ENCODE assay signal across 8 cellular contexts in the genomic region with DNA sequence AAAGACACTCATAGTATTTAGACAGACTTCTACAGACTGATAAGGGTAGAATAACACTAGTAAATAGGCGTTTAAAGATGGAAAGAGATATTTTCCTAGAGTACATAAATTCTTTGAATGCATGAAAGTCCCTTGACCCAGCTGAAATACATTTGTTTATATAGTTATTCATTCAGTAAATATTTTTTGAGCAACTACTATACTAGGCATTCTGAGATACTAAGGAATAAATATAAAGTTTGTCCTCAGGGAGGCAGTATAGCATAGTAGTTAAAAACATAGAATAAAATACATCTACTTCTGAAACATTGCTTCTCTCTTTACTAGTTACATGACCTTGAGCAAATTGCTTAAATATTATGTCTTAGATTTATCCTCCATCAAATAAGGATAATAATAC. TPM values are rescaled to one million over a fixed set of nuclear protein-coding genes. Genes with fewer than 3 reads are reported as not detected.
DNase-seq lines count a peak whose midpoint lies in the region; ATAC-seq and TF ChIP-seq lines count a peak whose summit lies in the region.

No MANE protein-coding gene starts in this region.

- 29 to 71% methylated on average over 1 of the region's 1 CpG for WGBS in transverse colon (ENCODE audit: low coverage in 1 of 2), 2 donors

- in situ Hi-C loops in transverse colon (cut with MboI; ENCODE audit: low pct_ligation_motif_present in 1 of 4, low pct_unique_long_range_greater_than_20kb in 1 of 4, low sequenced_read_pairs in 3 of 4), result no loop called here

- H3K4me3 Mint-ChIP-seq in activated CD8-positive, alpha-beta T cell treated with anti-CD3 and anti-CD28 coated beads for 36 hours, result no peak overlapping the region
- no peak overlapping the region for H3K4me3 Mint-ChIP-seq in activated CD8-positive, alpha-beta T cell treated with anti-CD3 and anti-CD28 coated beads, Interleukin-2, amount 10 ng/mL, durations not matched to agents 7 days and 5 days

- H3K27ac Mint-ChIP-seq in activated CD8-positive, alpha-beta T cell treated with anti-CD3 and anti-CD28 coated beads for 36 hours, result no peak overlapping the region
- no peak overlapping the region for H3K27ac Mint-ChIP-seq in activated CD8-positive, alpha-beta T cell treated with anti-CD3 and anti-CD28 coated beads, Interleukin-2, amount 10 ng/mL, durations not matched to agents 7 days and 5 days

- intact Hi-C loops in activated CD8-positive, alpha-beta T cell treated with anti-CD3 and anti-CD28 coated beads for 36 hours (cut with micrococcal nuclease), result loop anchor here (10.0 kb wide), 1 partner anchor 201 kb away; no protein-coding TSS in a partner anchor
- intact Hi-C loops in transverse colon (cut with DNase I; ENCODE audit: low total_unique reads), result no loop called here

- no peak overlapping the region for H3K4me3 ChIP-seq in transverse colon

- H3K4me1 ChIP-seq in transverse colon, result no peaks in the 10 kb centered on the region

- POLR2A ChIA-PET in activated CD8-positive, alpha-beta T cell treated with anti-CD3 and anti-CD28 coated beads for 36 hours (lab: Charles Lee), result no interaction called here
- POLR2A ChIA-PET in activated CD8-positive, alpha-beta T cell treated with anti-CD3 and anti-CD28 coated beads, Interleukin-2, amount 10 ng/mL, durations not matched to agents 7 days and 5 days (lab: Charles Lee), result no interaction called here

- no peaks in the 10 kb centered on the region for H3K36me3 Mint-ChIP-seq in activated CD8-positive, alpha-beta T cell treated with anti-CD3 and anti-CD28 coated beads for 36 hours (ENCODE audit: low read depth)
- H3K36me3 Mint-ChIP-seq in activated CD8-positive, alpha-beta T cell treated with anti-CD3 and anti-CD28 coated beads, Interleukin-2, amount 10 ng/mL, durations not matched to agents 7 days and 5 days (ENCODE audit: low read depth), result no peaks in the 10 kb centered on the region

- no peaks in the 10 kb centered on the region for H3K4me1 Mint-ChIP-seq in activated CD8-positive, alpha-beta T cell treated with anti-CD3 and anti-CD28 coated beads for 36 hours (ENCODE audit: low read depth)
- H3K4me1 Mint-ChIP-seq in activated CD8-positive, alpha-beta T cell treated with anti-CD3 and anti-CD28 coated beads, Interleukin-2, amount 10 ng/mL, durations not matched to agents 7 days and 5 days (ENCODE audit: low read depth), result no peaks in the 10 kb centered on the region

- peak; percentile 39 for TF ChIP-seq CTCF in activated CD8-positive, alpha-beta T cell treated with anti-CD3 and anti-CD28 coated beads for 36 hours (IDR thresholded peaks at IDR 0.05)
- TF ChIP-seq CTCF in transverse colon (IDR thresholded peaks at IDR 0.05), result peak in 3 of 5 experiments; percentile 24 to 38 (median 25)

- H3K9me3 ChIP-seq in transverse colon, result no peaks in the 10 kb centered on the region

- H3K27me3 ChIP-seq in transverse colon, result no peaks in the 10 kb centered on the region

- no peaks in the 10 kb centered on the region for H3K36me3 ChIP-seq in transverse colon

- DNase-seq in activated CD8-positive, alpha-beta T cell treated with anti-CD3 and anti-CD28 coated beads for 36 hours, result no peak
- no peak for DNase-seq in activated CD8-positive, alpha-beta T cell treated with anti-CD3 and anti-CD28 coated beads, Interleukin-2, amount 10 ng/mL, durations not matched to agents 7 days and 5 days
- DNase-seq in NCI-H1694 (lab: John Stamatoyannopoulos, UW) (peak; percentile 0), erythroblast (lab: John Stamatoyannopoulos, UW) (peak; percentile 29 to 47), transverse colon (no peak), NCI-H345 treated with DMSO at 0.1 percent for 48 hours (lab: John Stamatoyannopoulos, UW; ENCODE audit: unreplicated experiment) (no peak), substantia nigra (lab: John Stamatoyannopoulos, UW) (no peak)

- no peak for ATAC-seq in activated CD8-positive, alpha-beta T cell treated with anti-CD3 and anti-CD28 coated beads for 36 hours
- ATAC-seq in activated CD8-positive, alpha-beta T cell treated with anti-CD3 and anti-CD28 coated beads, Interleukin-2, amount 10 ng/mL, durations not matched to agents 7 days and 5 days, result no peak
- ATAC-seq in GM21367 (IDR thresholded peaks at IDR 0.05; ENCODE audit: unreplicated experiment), result no peak

- TF ChIP-seq EP300 in transverse colon (IDR thresholded peaks at IDR 0.05; ENCODE audit: low read depth), result no peak

- CTCF ChIA-PET in activated CD8-positive, alpha-beta T cell treated with anti-CD3 and anti-CD28 coated beads for 36 hours (lab: Charles Lee), result interaction anchor here (1.4 to 2.4 kb wide), 2 partner anchors 27 to 203 kb away, joined by 5 to 9 read pairs; a partner anchor contains a TSS
- CTCF ChIA-PET in activated CD8-positive, alpha-beta T cell treated with anti-CD3 and anti-CD28 coated beads, Interleukin-2, amount 10 ng/mL, durations not matched to agents 7 days and 5 days (lab: Charles Lee), result interaction anchor here (1.7 kb wide), 1 partner anchor 203 kb away, joined by 5 read pairs; no protein-coding TSS in a partner anchor

- H3K27ac ChIP-seq in transverse colon, result no peak overlapping the region
- no peak overlapping the region for H3K27ac ChIP-seq in substantia nigra (ENCODE audit: low read depth, low read length, poor library complexity, severe bottlenecking)

- TF ChIP-seq POLR2A in erythroblast (IDR thresholded peaks at IDR 0.05; ENCODE audit: low read length) (no peak), transverse colon (IDR thresholded peaks at IDR 0.05) (no peak)

- H3K9me3 Mint-ChIP-seq in activated CD8-positive, alpha-beta T cell treated with anti-CD3 and anti-CD28 coated beads for 36 hours, result no peaks in the 10 kb centered on the region
- H3K9me3 Mint-ChIP-seq in activated CD8-positive, alpha-beta T cell treated with anti-CD3 and anti-CD28 coated beads, Interleukin-2, amount 10 ng/mL, durations not matched to agents 7 days and 5 days (ENCODE audit: insufficient read depth), result no peaks in the 10 kb centered on the region

- H3K27me3 Mint-ChIP-seq in activated CD8-positive, alpha-beta T cell treated with anti-CD3 and anti-CD28 coated beads for 36 hours, result no peaks in the 10 kb centered on the region
- no peaks in the 10 kb centered on the region for H3K27me3 Mint-ChIP-seq in activated CD8-positive, alpha-beta T cell treated with anti-CD3 and anti-CD28 coated beads, Interleukin-2, amount 10 ng/mL, durations not matched to agents 7 days and 5 days (ENCODE audit: low read depth)

RNA-seq across cellular contexts. Expression of a gene that starts 27.4 kb away (rescaled TPM):
- total RNA-seq in activated CD8-positive, alpha-beta T cell treated with anti-CD3 and anti-CD28 coated beads for 36 hours, result 1 to 10 TPM; 3.2 to 4.3 TPM
- 1 to 10 TPM; 1.5 to 1.9 TPM for total RNA-seq in activated CD8-positive, alpha-beta T cell treated with anti-CD3 and anti-CD28 coated beads, Interleukin-2, amount 10 ng/mL, durations not matched to agents 7 days and 5 days
- total RNA-seq in transverse colon, result 1 to 10 TPM in 3 of 4 donors, not detected in 1; 3.0 to 6.1 (median 5.7) TPM

RNA-seq across cellular contexts. Expression of a gene that starts 27.6 kb away (rescaled TPM):
- total RNA-seq in activated CD8-positive, alpha-beta T cell treated with anti-CD3 and anti-CD28 coated beads for 36 hours, result 10 to 100 TPM; 30.0 to 33.1 TPM
- 10 to 100 TPM; 61.9 to 65.6 TPM for total RNA-seq in activated CD8-positive, alpha-beta T cell treated with anti-CD3 and anti-CD28 coated beads, Interleukin-2, amount 10 ng/mL, durations not matched to agents 7 days and 5 days
- total RNA-seq in transverse colon, result 10 to 100 TPM; 37.0 to 97.5 (median 68.1) TPM

Comparison
In these comparisons a context has a peak if more than half of its experiments do, and no peak if none do; other contexts are left out.
1. DNase-seq: peak in NCI-H1694 (single experiment) and erythroblast (2 of 2); none in activated CD8-positive, alpha-beta T cell treated with anti-CD3 and anti-CD28 coated beads for 36 hours (single experiment), activated CD8-positive, alpha-beta T cell treated with anti-CD3 and anti-CD28 coated beads, Interleukin-2, amount 10 ng/mL, durations not matched to agents 7 days and 5 days (single experiment), transverse colon (single experiment), NCI-H345 treated with DMSO at 0.1 percent for 48 hours (single experiment) and substantia nigra (0 of 49).